Comparison of ENCODE assay signal across 1 cellular context in the genomic region with DNA sequence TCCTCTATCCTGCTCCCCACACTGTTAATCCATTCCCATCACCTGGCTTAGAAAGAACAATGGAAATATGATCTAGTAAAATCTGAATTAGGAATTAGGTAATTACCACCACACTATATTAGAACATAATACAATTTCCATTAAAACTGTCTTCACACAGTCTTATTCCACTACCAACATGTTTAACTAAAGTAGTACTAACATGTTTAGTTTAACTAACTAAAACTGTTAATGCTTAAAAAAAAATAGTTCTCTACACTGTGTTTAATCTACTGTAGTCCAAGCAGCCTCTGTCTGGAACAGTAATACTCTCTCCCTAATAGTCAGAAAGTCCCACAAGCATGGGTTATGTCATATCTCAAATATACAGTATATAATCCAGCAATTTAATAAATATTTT.
TF ChIP-seq lines count a peak whose summit lies in the region.

No MANE protein-coding gene starts in this region.

TF ChIP-seq in GM23338, 12 proteins besides CTCF, POLR2A, EP300 and RAD21 (continued from another document):
- TF ChIP-seq, protein P1, sequence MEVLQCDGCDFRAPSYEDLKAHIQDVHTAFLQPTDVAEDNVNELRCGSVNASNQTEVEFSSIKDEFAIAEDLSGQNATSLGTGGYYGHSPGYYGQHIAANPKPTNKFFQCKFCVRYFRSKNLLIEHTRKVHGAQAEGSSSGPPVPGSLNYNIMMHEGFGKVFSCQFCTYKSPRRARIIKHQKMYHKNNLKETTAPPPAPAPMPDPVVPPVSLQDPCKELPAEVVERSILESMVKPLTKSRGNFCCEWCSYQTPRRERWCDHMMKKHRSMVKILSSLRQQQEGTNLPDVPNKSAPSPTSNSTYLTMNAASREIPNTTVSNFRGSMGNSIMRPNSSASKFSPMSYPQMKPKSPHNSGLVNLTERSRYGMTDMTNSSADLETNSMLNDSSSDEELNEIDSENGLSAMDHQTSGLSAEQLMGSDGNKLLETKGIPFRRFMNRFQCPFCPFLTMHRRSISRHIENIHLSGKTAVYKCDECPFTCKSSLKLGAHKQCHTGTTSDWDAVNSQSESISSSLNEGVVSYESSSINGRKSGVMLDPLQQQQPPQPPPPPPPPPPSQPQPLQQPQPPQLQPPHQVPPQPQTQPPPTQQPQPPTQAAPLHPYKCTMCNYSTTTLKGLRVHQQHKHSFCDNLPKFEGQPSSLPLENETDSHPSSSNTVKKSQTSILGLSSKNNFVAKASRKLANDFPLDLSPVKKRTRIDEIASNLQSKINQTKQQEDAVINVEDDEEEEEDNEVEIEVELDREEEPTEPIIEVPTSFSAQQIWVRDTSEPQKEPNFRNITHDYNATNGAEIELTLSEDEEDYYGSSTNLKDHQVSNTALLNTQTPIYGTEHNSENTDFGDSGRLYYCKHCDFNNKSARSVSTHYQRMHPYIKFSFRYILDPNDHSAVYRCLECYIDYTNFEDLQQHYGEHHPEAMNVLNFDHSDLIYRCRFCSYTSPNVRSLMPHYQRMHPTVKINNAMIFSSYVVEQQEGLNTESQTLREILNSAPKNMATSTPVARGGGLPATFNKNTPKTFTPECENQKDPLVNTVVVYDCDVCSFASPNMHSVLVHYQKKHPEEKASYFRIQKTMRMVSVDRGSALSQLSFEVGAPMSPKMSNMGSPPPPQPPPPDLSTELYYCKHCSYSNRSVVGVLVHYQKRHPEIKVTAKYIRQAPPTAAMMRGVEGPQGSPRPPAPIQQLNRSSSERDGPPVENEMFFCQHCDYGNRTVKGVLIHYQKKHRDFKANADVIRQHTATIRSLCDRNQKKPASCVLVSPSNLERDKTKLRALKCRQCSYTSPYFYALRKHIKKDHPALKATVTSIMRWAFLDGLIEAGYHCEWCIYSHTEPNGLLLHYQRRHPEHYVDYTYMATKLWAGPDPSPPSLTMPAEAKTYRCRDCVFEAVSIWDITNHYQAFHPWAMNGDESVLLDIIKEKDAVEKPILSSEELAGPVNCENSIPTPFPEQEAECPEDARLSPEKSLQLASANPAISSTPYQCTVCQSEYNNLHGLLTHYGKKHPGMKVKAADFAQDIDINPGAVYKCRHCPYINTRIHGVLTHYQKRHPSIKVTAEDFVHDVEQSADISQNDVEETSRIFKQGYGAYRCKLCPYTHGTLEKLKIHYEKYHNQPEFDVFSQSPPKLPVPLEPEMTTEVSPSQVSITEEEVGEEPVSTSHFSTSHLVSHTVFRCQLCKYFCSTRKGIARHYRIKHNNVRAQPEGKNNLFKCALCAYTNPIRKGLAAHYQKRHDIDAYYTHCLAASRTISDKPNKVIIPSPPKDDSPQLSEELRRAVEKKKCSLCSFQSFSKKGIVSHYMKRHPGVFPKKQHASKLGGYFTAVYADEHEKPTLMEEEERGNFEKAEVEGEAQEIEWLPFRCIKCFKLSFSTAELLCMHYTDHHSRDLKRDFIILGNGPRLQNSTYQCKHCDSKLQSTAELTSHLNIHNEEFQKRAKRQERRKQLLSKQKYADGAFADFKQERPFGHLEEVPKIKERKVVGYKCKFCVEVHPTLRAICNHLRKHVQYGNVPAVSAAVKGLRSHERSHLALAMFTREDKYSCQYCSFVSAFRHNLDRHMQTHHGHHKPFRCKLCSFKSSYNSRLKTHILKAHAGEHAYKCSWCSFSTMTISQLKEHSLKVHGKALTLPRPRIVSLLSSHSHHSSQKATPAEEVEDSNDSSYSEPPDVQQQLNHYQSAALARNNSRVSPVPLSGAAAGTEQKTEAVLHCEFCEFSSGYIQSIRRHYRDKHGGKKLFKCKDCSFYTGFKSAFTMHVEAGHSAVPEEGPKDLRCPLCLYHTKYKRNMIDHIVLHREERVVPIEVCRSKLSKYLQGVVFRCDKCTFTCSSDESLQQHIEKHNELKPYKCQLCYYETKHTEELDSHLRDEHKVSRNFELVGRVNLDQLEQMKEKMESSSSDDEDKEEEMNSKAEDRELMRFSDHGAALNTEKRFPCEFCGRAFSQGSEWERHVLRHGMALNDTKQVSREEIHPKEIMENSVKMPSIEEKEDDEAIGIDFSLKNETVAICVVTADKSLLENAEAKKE (CRISPR knock-in tag; IDR thresholded peaks at IDR 0.05) = no peak
- TF ChIP-seq CREB1 (CRISPR knock-in tag; IDR thresholded peaks at IDR 0.05; ENCODE audit: low read depth) (no peak), ZNF331 (CRISPR knock-in tag; IDR thresholded peaks at IDR 0.05; ENCODE audit: low read depth) (no peak), ZNF114 (CRISPR knock-in tag; IDR thresholded peaks at IDR 0.05) (no peak), JUNB (IDR thresholded peaks at IDR 0.05; ENCODE audit: unreplicated experiment) (no peak), EZH2phosphoT487 (IDR thresholded peaks at IDR 0.05; ENCODE audit: unreplicated experiment) (no peak), EZH2 (IDR thresholded peaks at IDR 0.05; ENCODE audit: low read depth, unreplicated experiment) (no peak), NANOG (IDR thresholded peaks at IDR 0.05; ENCODE audit: borderline replicate concordance) (no peak)
